In the genomic region with DNA sequence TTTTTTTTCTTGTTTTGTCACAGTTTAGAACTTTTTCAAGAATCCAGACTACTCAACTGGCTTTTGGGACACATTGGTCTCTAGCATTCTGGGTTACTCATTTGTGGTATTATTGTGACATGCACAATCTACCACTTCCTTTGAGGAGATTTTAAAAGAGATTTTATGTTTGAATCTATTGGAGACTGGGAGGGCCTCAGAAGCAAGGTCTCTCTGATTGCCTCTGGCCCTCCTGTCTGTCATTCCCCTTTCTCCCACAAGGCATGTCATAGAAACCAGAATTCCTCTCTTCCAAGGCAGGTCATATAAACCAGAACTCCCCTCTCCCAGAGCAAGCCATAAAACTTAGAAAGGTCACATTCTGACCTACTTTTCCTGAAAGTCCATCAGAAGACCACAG, we compare ENCODE assay signal across 1 cellular context.
TF ChIP-seq lines count a peak whose summit lies in the region.

No MANE protein-coding gene starts in this region.

TF ChIP-seq in IMR-90, 13 proteins besides CTCF, POLR2A, EP300 and RAD21 (continued from another document):
- TF ChIP-seq CEBPB (IDR thresholded peaks at IDR 0.05; ENCODE audit: low read depth, low read length), result 0 out of 2 replicates have a peak, but pooled peaks have one; percentile 16
